ENCODE assay signal across 1 cellular context in genomic region chr9:128020692-128021091, GRCh38.
TF ChIP-seq lines count a peak whose summit lies in the region.

No MANE protein-coding gene starts in this region.

TF ChIP-seq in HCT116, 20 proteins besides CTCF, POLR2A, EP300 and RAD21 (continued from another document):
- no peak for TF ChIP-seq REST (IDR thresholded peaks at IDR 0.05; ENCODE audit: low read depth)
- TF ChIP-seq ZNF274 (IDR thresholded peaks at IDR 0.05; ENCODE audit: low read depth, low read length) = no peak
- no peak for TF ChIP-seq CEBPB (IDR thresholded peaks at IDR 0.05; ENCODE audit: low read depth)
- no peak for TF ChIP-seq ZBTB33 (IDR thresholded peaks at IDR 0.05; ENCODE audit: extremely low read depth, insufficient replicate concordance, low read length)
- TF ChIP-seq ELF1 (IDR thresholded peaks at IDR 0.05; ENCODE audit: borderline replicate concordance, low read depth) = no peak
